ENCODE assay signal across 9 cellular contexts in the genomic region with DNA sequence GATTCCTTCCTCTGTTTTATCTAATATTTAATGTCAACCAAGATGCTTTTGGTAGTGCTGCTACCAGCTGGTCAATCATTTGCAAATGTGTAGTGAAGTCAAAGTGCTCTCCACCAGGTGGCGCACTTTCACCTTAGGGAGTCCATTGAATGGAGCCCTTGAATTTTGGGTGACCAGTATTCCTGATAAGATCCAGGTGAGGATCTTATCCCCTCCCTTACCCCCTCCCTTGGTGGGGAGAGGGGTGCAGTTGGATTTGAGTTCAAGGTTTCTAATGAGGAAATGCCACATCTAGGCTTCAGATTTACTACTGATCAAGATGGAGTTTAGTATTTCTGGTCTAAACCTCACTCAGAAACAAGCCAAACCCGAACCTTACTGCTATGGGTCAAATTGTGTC.
DNase-seq lines count a peak whose midpoint lies in the region; ATAC-seq and TF ChIP-seq lines count a peak whose summit lies in the region.
"Had no signal": no experiment of that assay in that cellular context is flagged by ENCODE, and none has a peak within 500 bp of the region (broad histone marks: within the 10 kb centered on the region; RNA-seq: fewer than 3 reads in every experiment).

No MANE protein-coding gene starts in this region.

- TF ChIP-seq CTCF in GM12864 (IDR thresholded peaks at IDR 0.05; ENCODE audit: low read depth, low read length, missing control alignments) (peak; percentile 74), VCaP (conservative IDR thresholded peaks at IDR 0.05) (peak; percentile 87)

- in situ Hi-C loops in T47D (cut with HindIII; ENCODE audit: low pct_unique_long_range_greater_than_20kb, low sequenced_read_pairs), result no loop called here

- DNase-seq in GM12864 (ENCODE audit: low read depth), result peak; percentile 62
- peak; percentile 90 to 94 for DNase-seq in NCI-H2081 (lab: John Stamatoyannopoulos, UW)
- DNase-seq in T47D (ENCODE audit: low read depth in 1 of 2, low spot score in 1 of 2), result peak; percentile 20 to 91
- peak; percentile 80 for DNase-seq in iris pigment epithelial cell (ENCODE audit: low read depth)
- DNase-seq in stimulated activated CD4-positive, alpha-beta T cell treated with anti-CD3 and anti-CD28 coated beads, Interleukin-15, amount 100 ng/mL, for 48 hours (ENCODE audit: low read depth in 2 of 2), result peak; percentile 63 to 78

- peak overlapping the region; percentile 99; the same call in 1 of the 2 replicates for H3K27ac ChIP-seq in VCaP
- H3K27ac ChIP-seq: skin epidermis had no signal

- peak; percentile 67 for ATAC-seq in HG02623 (IDR thresholded peaks at IDR 0.05; ENCODE audit: unreplicated experiment)
- ATAC-seq in HG02870 (IDR thresholded peaks at IDR 0.05; ENCODE audit: unreplicated experiment), result no peak

- H3K4me3 ChIP-seq in GM12864 (ENCODE audit: low read depth, low read length), result no peak overlapping the region
- H3K4me3 ChIP-seq: skin epidermis had no signal
